ENCODE assay signal across 3 cellular contexts in the genomic region with DNA sequence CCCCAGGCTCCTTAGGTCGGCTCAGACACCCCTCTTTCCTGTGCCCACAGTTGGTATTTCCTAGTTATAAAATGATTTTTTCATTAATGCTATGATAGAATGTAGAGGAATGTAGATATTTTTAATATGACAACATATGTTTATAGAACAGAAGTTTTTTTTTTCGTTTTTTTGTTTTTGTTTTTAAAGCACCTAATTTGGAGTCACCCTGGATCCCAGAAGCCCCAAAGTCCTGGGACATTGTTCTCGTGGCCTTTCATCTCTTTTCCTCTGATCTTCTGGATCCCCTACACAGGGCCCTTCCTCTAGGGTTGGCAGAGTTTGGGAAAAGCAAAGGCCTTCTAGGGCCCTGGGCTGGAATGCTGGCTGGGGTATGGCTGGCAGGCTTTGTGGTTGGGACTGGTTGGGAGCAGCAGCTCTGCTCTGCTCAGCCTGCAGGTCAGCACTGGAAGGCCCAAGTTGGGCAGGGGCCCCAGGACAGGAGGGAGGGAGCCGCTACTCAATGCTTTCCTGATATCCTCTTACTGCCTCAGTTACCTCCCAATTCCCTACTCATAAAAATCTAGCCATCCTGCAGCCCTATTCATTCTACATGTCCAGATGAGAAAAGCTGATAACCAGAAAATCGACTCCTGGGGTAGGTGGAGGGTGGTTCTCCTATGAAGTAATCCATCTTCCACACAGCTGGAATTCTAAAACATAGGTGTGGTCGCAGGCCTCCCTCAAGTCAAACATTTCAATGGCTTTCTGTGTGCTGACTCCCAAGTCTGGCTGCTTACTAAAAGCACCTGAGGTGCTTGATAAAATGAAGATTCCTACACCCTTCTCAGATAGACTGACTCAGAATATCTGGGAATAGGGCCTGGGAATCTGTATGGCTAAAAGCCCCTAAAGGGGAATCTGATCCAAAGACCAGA.
TF ChIP-seq lines count a peak whose summit lies in the region.

No MANE protein-coding gene starts in this region.

TF ChIP-seq in A549, 52 proteins besides CTCF, POLR2A, EP300 and RAD21:
- TF ChIP-seq CBX8 (IDR thresholded peaks at IDR 0.05) (no peak), MYC (IDR thresholded peaks at IDR 0.05; ENCODE audit: borderline replicate concordance, low read length) (no peak), CHD4 (IDR thresholded peaks at IDR 0.05; ENCODE audit: borderline replicate concordance) (no peak), PHF8 (IDR thresholded peaks at IDR 0.05; ENCODE audit: borderline replicate concordance, low read depth) (no peak), TP53 (CRISPR knock-in tag; IDR thresholded peaks at IDR 0.05) (no peak), FOSL2 (IDR thresholded peaks at IDR 0.05) (no peak), FOSL2 (CRISPR knock-in tag; IDR thresholded peaks at IDR 0.05) (no peak)
- TF ChIP-seq, protein P1, sequence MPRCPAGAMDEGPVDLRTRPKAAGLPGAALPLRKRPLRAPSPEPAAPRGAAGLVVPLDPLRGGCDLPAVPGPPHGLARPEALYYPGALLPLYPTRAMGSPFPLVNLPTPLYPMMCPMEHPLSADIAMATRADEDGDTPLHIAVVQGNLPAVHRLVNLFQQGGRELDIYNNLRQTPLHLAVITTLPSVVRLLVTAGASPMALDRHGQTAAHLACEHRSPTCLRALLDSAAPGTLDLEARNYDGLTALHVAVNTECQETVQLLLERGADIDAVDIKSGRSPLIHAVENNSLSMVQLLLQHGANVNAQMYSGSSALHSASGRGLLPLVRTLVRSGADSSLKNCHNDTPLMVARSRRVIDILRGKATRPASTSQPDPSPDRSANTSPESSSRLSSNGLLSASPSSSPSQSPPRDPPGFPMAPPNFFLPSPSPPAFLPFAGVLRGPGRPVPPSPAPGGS (IDR thresholded peaks at IDR 0.05) = no peak
- TF ChIP-seq, protein P2, sequence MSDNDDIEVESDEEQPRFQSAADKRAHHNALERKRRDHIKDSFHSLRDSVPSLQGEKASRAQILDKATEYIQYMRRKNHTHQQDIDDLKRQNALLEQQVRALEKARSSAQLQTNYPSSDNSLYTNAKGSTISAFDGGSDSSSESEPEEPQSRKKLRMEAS (IDR thresholded peaks at IDR 0.05) = no peak
TF ChIP-seq in A549: peak in this region for 0.

TF ChIP-seq in IMR-90, 13 proteins besides CTCF, POLR2A, EP300 and RAD21:
- TF ChIP-seq NFE2L2 (IDR thresholded peaks at IDR 0.05; ENCODE audit: low read depth, low read length) = no peak
- no peak for TF ChIP-seq CEBPB (IDR thresholded peaks at IDR 0.05; ENCODE audit: low read depth, low read length)
- TF ChIP-seq FOS (IDR thresholded peaks at IDR 0.05; ENCODE audit: low read depth, low read length) = no peak
- TF ChIP-seq MAZ (IDR thresholded peaks at IDR 0.05; ENCODE audit: borderline replicate concordance, low read depth, low read length) = no peak
- TF ChIP-seq RCOR1 (IDR thresholded peaks at IDR 0.05; ENCODE audit: insufficient replicate concordance, low read length) = no peak
- TF ChIP-seq, protein P3, sequence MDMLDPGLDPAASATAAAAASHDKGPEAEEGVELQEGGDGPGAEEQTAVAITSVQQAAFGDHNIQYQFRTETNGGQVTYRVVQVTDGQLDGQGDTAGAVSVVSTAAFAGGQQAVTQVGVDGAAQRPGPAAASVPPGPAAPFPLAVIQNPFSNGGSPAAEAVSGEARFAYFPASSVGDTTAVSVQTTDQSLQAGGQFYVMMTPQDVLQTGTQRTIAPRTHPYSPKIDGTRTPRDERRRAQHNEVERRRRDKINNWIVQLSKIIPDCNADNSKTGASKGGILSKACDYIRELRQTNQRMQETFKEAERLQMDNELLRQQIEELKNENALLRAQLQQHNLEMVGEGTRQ (IDR thresholded peaks at IDR 0.05; ENCODE audit: low read depth, low read length) = no peak
- no peak for TF ChIP-seq MXI1 (IDR thresholded peaks at IDR 0.05; ENCODE audit: borderline replicate concordance, low read depth, low read length)
- TF ChIP-seq CHD1 (IDR thresholded peaks at IDR 0.05; ENCODE audit: low read depth, low read length) = no peak

TF ChIP-seq in WTC11, 78 proteins besides CTCF, POLR2A, EP300 and RAD21:
- TF ChIP-seq, protein P4, sequence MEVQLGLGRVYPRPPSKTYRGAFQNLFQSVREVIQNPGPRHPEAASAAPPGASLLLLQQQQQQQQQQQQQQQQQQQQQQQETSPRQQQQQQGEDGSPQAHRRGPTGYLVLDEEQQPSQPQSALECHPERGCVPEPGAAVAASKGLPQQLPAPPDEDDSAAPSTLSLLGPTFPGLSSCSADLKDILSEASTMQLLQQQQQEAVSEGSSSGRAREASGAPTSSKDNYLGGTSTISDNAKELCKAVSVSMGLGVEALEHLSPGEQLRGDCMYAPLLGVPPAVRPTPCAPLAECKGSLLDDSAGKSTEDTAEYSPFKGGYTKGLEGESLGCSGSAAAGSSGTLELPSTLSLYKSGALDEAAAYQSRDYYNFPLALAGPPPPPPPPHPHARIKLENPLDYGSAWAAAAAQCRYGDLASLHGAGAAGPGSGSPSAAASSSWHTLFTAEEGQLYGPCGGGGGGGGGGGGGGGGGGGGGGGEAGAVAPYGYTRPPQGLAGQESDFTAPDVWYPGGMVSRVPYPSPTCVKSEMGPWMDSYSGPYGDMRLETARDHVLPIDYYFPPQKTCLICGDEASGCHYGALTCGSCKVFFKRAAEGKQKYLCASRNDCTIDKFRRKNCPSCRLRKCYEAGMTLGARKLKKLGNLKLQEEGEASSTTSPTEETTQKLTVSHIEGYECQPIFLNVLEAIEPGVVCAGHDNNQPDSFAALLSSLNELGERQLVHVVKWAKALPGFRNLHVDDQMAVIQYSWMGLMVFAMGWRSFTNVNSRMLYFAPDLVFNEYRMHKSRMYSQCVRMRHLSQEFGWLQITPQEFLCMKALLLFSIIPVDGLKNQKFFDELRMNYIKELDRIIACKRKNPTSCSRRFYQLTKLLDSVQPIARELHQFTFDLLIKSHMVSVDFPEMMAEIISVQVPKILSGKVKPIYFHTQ (CRISPR knock-in tag; IDR thresholded peaks at IDR 0.05) = no peak
- no peak for TF ChIP-seq FOXK1 (CRISPR knock-in tag; IDR thresholded peaks at IDR 0.05)
- TF ChIP-seq ZNF416 (CRISPR knock-in tag; IDR thresholded peaks at IDR 0.05) = no peak
- TF ChIP-seq, protein P5, sequence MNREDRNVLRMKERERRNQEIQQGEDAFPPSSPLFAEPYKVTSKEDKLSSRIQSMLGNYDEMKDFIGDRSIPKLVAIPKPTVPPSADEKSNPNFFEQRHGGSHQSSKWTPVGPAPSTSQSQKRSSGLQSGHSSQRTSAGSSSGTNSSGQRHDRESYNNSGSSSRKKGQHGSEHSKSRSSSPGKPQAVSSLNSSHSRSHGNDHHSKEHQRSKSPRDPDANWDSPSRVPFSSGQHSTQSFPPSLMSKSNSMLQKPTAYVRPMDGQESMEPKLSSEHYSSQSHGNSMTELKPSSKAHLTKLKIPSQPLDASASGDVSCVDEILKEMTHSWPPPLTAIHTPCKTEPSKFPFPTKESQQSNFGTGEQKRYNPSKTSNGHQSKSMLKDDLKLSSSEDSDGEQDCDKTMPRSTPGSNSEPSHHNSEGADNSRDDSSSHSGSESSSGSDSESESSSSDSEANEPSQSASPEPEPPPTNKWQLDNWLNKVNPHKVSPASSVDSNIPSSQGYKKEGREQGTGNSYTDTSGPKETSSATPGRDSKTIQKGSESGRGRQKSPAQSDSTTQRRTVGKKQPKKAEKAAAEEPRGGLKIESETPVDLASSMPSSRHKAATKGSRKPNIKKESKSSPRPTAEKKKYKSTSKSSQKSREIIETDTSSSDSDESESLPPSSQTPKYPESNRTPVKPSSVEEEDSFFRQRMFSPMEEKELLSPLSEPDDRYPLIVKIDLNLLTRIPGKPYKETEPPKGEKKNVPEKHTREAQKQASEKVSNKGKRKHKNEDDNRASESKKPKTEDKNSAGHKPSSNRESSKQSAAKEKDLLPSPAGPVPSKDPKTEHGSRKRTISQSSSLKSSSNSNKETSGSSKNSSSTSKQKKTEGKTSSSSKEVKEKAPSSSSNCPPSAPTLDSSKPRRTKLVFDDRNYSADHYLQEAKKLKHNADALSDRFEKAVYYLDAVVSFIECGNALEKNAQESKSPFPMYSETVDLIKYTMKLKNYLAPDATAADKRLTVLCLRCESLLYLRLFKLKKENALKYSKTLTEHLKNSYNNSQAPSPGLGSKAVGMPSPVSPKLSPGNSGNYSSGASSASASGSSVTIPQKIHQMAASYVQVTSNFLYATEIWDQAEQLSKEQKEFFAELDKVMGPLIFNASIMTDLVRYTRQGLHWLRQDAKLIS (CRISPR knock-in tag; IDR thresholded peaks at IDR 0.05; ENCODE audit: borderline replicate concordance) = no peak
- TF ChIP-seq, protein P6, sequence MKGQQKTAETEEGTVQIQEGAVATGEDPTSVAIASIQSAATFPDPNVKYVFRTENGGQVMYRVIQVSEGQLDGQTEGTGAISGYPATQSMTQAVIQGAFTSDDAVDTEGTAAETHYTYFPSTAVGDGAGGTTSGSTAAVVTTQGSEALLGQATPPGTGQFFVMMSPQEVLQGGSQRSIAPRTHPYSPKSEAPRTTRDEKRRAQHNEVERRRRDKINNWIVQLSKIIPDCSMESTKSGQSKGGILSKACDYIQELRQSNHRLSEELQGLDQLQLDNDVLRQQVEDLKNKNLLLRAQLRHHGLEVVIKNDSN (CRISPR knock-in tag; IDR thresholded peaks at IDR 0.05) = no peak
- TF ChIP-seq, protein P7, sequence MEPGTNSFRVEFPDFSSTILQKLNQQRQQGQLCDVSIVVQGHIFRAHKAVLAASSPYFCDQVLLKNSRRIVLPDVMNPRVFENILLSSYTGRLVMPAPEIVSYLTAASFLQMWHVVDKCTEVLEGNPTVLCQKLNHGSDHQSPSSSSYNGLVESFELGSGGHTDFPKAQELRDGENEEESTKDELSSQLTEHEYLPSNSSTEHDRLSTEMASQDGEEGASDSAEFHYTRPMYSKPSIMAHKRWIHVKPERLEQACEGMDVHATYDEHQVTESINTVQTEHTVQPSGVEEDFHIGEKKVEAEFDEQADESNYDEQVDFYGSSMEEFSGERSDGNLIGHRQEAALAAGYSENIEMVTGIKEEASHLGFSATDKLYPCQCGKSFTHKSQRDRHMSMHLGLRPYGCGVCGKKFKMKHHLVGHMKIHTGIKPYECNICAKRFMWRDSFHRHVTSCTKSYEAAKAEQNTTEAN (CRISPR knock-in tag; IDR thresholded peaks at IDR 0.05) = no peak
- TF ChIP-seq, protein P8, sequence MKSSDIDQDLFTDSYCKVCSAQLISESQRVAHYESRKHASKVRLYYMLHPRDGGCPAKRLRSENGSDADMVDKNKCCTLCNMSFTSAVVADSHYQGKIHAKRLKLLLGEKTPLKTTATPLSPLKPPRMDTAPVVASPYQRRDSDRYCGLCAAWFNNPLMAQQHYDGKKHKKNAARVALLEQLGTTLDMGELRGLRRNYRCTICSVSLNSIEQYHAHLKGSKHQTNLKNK (CRISPR knock-in tag; IDR thresholded peaks at IDR 0.05) = no peak
- TF ChIP-seq, protein P9, sequence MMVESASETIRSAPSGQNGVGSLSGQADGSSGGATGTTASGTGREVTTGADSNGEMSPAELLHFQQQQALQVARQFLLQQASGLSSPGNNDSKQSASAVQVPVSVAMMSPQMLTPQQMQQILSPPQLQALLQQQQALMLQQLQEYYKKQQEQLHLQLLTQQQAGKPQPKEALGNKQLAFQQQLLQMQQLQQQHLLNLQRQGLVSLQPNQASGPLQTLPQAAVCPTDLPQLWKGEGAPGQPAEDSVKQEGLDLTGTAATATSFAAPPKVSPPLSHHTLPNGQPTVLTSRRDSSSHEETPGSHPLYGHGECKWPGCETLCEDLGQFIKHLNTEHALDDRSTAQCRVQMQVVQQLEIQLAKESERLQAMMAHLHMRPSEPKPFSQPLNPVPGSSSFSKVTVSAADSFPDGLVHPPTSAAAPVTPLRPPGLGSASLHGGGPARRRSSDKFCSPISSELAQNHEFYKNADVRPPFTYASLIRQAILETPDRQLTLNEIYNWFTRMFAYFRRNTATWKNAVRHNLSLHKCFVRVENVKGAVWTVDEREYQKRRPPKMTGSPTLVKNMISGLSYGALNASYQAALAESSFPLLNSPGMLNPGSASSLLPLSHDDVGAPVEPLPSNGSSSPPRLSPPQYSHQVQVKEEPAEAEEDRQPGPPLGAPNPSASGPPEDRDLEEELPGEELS (CRISPR knock-in tag; IDR thresholded peaks at IDR 0.05) = no peak
- TF ChIP-seq ZNF423 (CRISPR knock-in tag; IDR thresholded peaks at IDR 0.05) = no peak
- no peak for TF ChIP-seq CREM (CRISPR knock-in tag; IDR thresholded peaks at IDR 0.05)
- TF ChIP-seq, protein P10, sequence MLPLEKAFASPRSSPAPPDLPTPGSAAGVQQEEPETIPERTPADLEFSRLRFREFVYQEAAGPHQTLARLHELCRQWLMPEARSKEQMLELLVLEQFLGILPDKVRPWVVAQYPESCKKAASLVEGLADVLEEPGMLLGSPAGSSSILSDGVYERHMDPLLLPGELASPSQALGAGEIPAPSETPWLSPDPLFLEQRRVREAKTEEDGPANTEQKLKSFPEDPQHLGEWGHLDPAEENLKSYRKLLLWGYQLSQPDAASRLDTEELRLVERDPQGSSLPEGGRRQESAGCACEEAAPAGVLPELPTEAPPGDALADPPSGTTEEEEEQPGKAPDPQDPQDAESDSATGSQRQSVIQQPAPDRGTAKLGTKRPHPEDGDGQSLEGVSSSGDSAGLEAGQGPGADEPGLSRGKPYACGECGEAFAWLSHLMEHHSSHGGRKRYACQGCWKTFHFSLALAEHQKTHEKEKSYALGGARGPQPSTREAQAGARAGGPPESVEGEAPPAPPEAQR (CRISPR knock-in tag; IDR thresholded peaks at IDR 0.05) = no peak
- TF ChIP-seq NR3C1 (CRISPR knock-in tag; conservative IDR thresholded peaks at IDR 0.05; ENCODE audit: low read depth) = no peak
- TF ChIP-seq, protein P11, sequence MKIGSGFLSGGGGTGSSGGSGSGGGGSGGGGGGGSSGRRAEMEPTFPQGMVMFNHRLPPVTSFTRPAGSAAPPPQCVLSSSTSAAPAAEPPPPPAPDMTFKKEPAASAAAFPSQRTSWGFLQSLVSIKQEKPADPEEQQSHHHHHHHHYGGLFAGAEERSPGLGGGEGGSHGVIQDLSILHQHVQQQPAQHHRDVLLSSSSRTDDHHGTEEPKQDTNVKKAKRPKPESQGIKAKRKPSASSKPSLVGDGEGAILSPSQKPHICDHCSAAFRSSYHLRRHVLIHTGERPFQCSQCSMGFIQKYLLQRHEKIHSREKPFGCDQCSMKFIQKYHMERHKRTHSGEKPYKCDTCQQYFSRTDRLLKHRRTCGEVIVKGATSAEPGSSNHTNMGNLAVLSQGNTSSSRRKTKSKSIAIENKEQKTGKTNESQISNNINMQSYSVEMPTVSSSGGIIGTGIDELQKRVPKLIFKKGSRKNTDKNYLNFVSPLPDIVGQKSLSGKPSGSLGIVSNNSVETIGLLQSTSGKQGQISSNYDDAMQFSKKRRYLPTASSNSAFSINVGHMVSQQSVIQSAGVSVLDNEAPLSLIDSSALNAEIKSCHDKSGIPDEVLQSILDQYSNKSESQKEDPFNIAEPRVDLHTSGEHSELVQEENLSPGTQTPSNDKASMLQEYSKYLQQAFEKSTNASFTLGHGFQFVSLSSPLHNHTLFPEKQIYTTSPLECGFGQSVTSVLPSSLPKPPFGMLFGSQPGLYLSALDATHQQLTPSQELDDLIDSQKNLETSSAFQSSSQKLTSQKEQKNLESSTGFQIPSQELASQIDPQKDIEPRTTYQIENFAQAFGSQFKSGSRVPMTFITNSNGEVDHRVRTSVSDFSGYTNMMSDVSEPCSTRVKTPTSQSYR (CRISPR knock-in tag; IDR thresholded peaks at IDR 0.05) = no peak
- TF ChIP-seq ZNF396 (CRISPR knock-in tag; IDR thresholded peaks at IDR 0.05; ENCODE audit: borderline replicate concordance) = no peak
- TF ChIP-seq, protein P12, sequence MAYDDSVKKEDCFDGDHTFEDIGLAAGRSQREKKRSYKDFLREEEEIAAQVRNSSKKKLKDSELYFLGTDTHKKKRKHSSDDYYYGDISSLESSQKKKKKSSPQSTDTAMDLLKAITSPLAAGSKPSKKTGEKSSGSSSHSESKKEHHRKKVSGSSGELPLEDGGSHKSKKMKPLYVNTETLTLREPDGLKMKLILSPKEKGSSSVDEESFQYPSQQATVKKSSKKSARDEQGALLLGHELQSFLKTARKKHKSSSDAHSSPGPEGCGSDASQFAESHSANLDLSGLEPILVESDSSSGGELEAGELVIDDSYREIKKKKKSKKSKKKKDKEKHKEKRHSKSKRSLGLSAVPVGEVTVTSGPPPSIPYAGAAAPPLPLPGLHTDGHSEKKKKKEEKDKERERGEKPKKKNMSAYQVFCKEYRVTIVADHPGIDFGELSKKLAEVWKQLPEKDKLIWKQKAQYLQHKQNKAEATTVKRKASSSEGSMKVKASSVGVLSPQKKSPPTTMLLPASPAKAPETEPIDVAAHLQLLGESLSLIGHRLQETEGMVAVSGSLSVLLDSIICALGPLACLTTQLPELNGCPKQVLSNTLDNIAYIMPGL (CRISPR knock-in tag; IDR thresholded peaks at IDR 0.05) = no peak
- no peak for TF ChIP-seq ZNF263 (CRISPR knock-in tag; IDR thresholded peaks at IDR 0.05; ENCODE audit: low read depth)
